In genomic region chr7:151247016-151247580, GRCh38 we compare ENCODE assay signal across 9 cellular contexts. TPM values are rescaled to one million over a fixed set of nuclear protein-coding genes. Genes with fewer than 3 reads are reported as not detected.
DNase-seq lines count a peak whose midpoint lies in the region; ATAC-seq, FAIRE-seq and TF ChIP-seq lines count a peak whose summit lies in the region.
"Had no signal": no experiment of that assay in that cellular context is flagged by ENCODE, and none has a peak within 500 bp of the region (broad histone marks: within the 10 kb centered on the region; RNA-seq: fewer than 3 reads in every experiment).

No MANE protein-coding gene starts in this region.

- no peak for FAIRE-seq in H1 (lab: Jason Lieb, UNC)

- H3K4me1 ChIP-seq in H1 (replicated peaks in 1 of 4; ENCODE audit: control insufficient read depth in 3 of 4, insufficient read depth in 4 of 4, low read length in 3 of 4) (peaks cover 0 to 58% (median 40%) of the 10 kb centered on the region in 4 experiments; a peak in 6 of 7 replicates), vagina (peaks cover 79% of the 10 kb centered on the region)

- H2BK20ac ChIP-seq in H1 (ENCODE audit: low read length), result peak overlapping the region; percentile 48; the same call in 1 of the 2 replicates

- H3K27ac Mint-ChIP-seq in natural killer cell, result no peak overlapping the region

- CTCF ChIA-PET in H1 (lab: Charles Lee; ENCODE audit: partially characterized antibody), result interaction anchor here (0.8 to 5.1 kb wide), 9 partner anchors 9 to 123 kb away, joined by 3 to 43 read pairs (median 4); partner anchors contain the start of gene ABCF2

- 63% methylated on average over 3 of the region's 3 CpGs; no CpG with 5 or more reads in 1 of the 2 experiments for WGBS in H1 (ENCODE audit: extremely low coverage in 1 of 2, insufficient coverage in 1 of 2, insufficient read length in 1 of 2, insufficient replicate concordance in 2 of 2, low coverage in 1 of 2, low lambda C conversion rate in 2 of 2, missing lambda C conversion rate in 1 of 2), 2 experiments

- H4K8ac ChIP-seq in H1 (ENCODE audit: extremely low read depth, insufficient read depth, low read length), result no peak overlapping the region

- H4K5ac ChIP-seq in H1 (ENCODE audit: insufficient read length, low read depth, low read length), result no peak overlapping the region

- DNase-seq in Right ventricle myocardium inferior (ENCODE audit: missing footprints) (peak; percentile 68), cardiac septum (ENCODE audit: low spot score) (no peak), H1 (ENCODE audit: low read depth in 1 of 2, low spot score in 2 of 2) (peak in 1 of 2 experiments; percentile 52), natural killer cell (no peak), vagina (ENCODE audit: extremely low spot score in 2 of 2) (no peak), RPMI8226 (no peak)
- DNase-seq: activated naive CD4-positive, alpha-beta T cell treated with anti-CD3 and anti-CD28 coated beads, Interleukin-2, amount 10 ng/mL, durations not matched to agents 7 days and 5 days had no signal

- H3K79me2 ChIP-seq in H1 (ENCODE audit: control insufficient read depth in 1 of 2, insufficient read depth in 2 of 2, low read length in 2 of 2), result no peaks in the 10 kb centered on the region

- H3K27me3 Mint-ChIP-seq in natural killer cell (ENCODE audit: low read depth in 2 of 2), result peaks cover 13 to 42% of the 10 kb centered on the region in 2 donors

- H3K36me3 ChIP-seq in H1 (ENCODE audit: control insufficient read depth in 2 of 4, insufficient read depth in 4 of 4, low read length in 3 of 4) (no peaks in the 10 kb centered on the region), vagina (no peaks in the 10 kb centered on the region)

- TF ChIP-seq CTCF in H1 (IDR thresholded peaks at IDR 0.05; ENCODE audit: control extremely low read depth in 1 of 3, insufficient read depth in 1 of 3, low read depth in 1 of 3, low read length in 3 of 3) (no peak), natural killer cell (IDR thresholded peaks at IDR 0.05) (no peak), vagina (IDR thresholded peaks at IDR 0.05) (no peak)

- H2AFZ ChIP-seq in H1 (ENCODE audit: low read length), result no peak overlapping the region

- TF ChIP-seq EP300 in H1 (IDR thresholded peaks at IDR 0.05; ENCODE audit: borderline replicate concordance in 1 of 2, low read depth in 2 of 2, low read length in 2 of 2), result no peak

- no peak overlapping the region for H3K14ac ChIP-seq in H1 (ENCODE audit: insufficient read length)

- ATAC-seq in Right ventricle myocardium inferior, result no peak
- ATAC-seq in natural killer cell, result no peak
- ATAC-seq in GM18873 (IDR thresholded peaks at IDR 0.05; ENCODE audit: low FRiP score, unreplicated experiment), result no peak
- ATAC-seq in HG02610 (IDR thresholded peaks at IDR 0.05; ENCODE audit: unreplicated experiment), result no peak

- H4K20me1 ChIP-seq in H1 (replicated peaks in 1 of 2; ENCODE audit: control insufficient read depth in 1 of 2, insufficient read depth in 2 of 2, low read length in 2 of 2), result peaks cover 1 to 9% of the 10 kb centered on the region in 2 experiments

- H3K9ac ChIP-seq in H1 (replicated peaks in 1 of 4; ENCODE audit: extremely low read depth in 1 of 4, low read depth in 3 of 4, low read length in 3 of 4), result no peak overlapping the region

- no peaks in the 10 kb centered on the region for H3K36me3 Mint-ChIP-seq in natural killer cell
- H3K36me3 Mint-ChIP-seq: activated naive CD4-positive, alpha-beta T cell treated with anti-CD3 and anti-CD28 coated beads, Interleukin-2, amount 10 ng/mL, durations not matched to agents 7 days and 5 days had no signal

- H3K4ac ChIP-seq in H1 (replicated peaks; ENCODE audit: insufficient read length, low read depth, low read length), result no peak overlapping the region

- H3K23me2 ChIP-seq in H1 (ENCODE audit: low read depth, low read length), result peaks cover 22% of the 10 kb centered on the region

- H2BK12ac ChIP-seq in H1 (ENCODE audit: low read depth, low read length), result 0 out of 2 replicates have a peak overlapping the region, but pooled peaks have one; percentile 60

- intact Hi-C loops in Right ventricle myocardium inferior (cut with DNase I) (no loop called here), cardiac septum (cut with DNase I) (no loop called here), natural killer cell (cut with micrococcal nuclease) (no loop called here), vagina (cut with DNase I) (loop anchor here (5.0 kb wide), 1 partner anchor 55 kb away; no protein-coding TSS in a partner anchor)

- H2AK5ac ChIP-seq in H1 (ENCODE audit: low read depth, low read length), result peak overlapping the region; percentile 75; the same call in 1 of the 2 replicates

- POLR2A ChIA-PET in H1 (lab: Charles Lee; ENCODE audit: partially characterized antibody), result interaction anchor here (0.8 to 1.5 kb wide), 4 partner anchors 9 to 273 kb away, joined by 3 to 6 read pairs (median 4); partner anchors contain the start of gene RHEB

- H3K27ac ChIP-seq in H1 (ENCODE audit: low read depth, low read length) (no peak overlapping the region), vagina (peak overlapping the region; percentile 94)

- no peak overlapping the region for H3K4me3 ChIP-seq in H1 (ENCODE audit: extremely low read depth in 1 of 4, insufficient read depth in 2 of 4, low read depth in 3 of 4, low read length in 4 of 4)
- peak overlapping the region; percentile 56 to 64 for H3K4me3 ChIP-seq in vagina

- no peak overlapping the region for H3K23ac ChIP-seq in H1 (ENCODE audit: insufficient read length)

- no peaks in the 10 kb centered on the region for H3K9me3 Mint-ChIP-seq in natural killer cell
- H3K9me3 Mint-ChIP-seq: activated naive CD4-positive, alpha-beta T cell treated with anti-CD3 and anti-CD28 coated beads, Interleukin-2, amount 10 ng/mL, durations not matched to agents 7 days and 5 days had no signal

- peak overlapping the region; percentile 75 for H3K4me3 Mint-ChIP-seq in natural killer cell
- H3K4me3 Mint-ChIP-seq: activated naive CD4-positive, alpha-beta T cell treated with anti-CD3 and anti-CD28 coated beads, Interleukin-2, amount 10 ng/mL, durations not matched to agents 7 days and 5 days had no signal

- H3K27me3 ChIP-seq in H1 (replicated peaks in 1 of 4; ENCODE audit: control insufficient read depth in 3 of 4, extremely low read depth in 1 of 4, insufficient read depth in 3 of 4, low read length in 3 of 4), result peaks cover 20 to 68% (median 59%) of the 10 kb centered on the region in 4 experiments
- H3K27me3 ChIP-seq in vagina, result no peaks in the 10 kb centered on the region

- peak overlapping the region in 1 of 2 experiments; percentile 67; a peak in 1 of 4 replicates for H3K4me2 ChIP-seq in H1 (ENCODE audit: insufficient read depth in 1 of 2, low read depth in 2 of 2, low read length in 2 of 2)

- H3K9me3 ChIP-seq in H1 (ENCODE audit: insufficient read depth in 2 of 2, low read depth in 1 of 2, low read length in 1 of 2), result no peaks in the 10 kb centered on the region
- H3K9me3 ChIP-seq in vagina, result no peaks in the 10 kb centered on the region

- TF ChIP-seq RAD21 in H1 (IDR thresholded peaks at IDR 0.05 in 1 of 2, conservative IDR thresholded peaks at IDR 0.05 in 1 of 2; ENCODE audit: low read depth in 2 of 2, low read length in 2 of 2), result no peak

- H3K56ac ChIP-seq in H1 (replicated peaks; ENCODE audit: insufficient read length, low read depth, low read length), result no peak overlapping the region

- no peak overlapping the region for H3K18ac ChIP-seq in H1 (ENCODE audit: extremely low read depth, low read length)

- H2BK15ac ChIP-seq in H1 (ENCODE audit: low read length), result peak overlapping the region; percentile 92; the same call in 1 of the 2 replicates

- H2BK5ac ChIP-seq in H1 (ENCODE audit: low read depth, low read length), result no peak overlapping the region

- peaks cover 34 to 65% of the 10 kb centered on the region in 2 donors for H3K4me1 Mint-ChIP-seq in natural killer cell

- H3K79me1 ChIP-seq in H1 (ENCODE audit: low read depth, low read length), result peaks cover 3% of the 10 kb centered on the region; the same call in 1 of the 2 replicates

- H2BK120ac ChIP-seq in H1 (replicated peaks; ENCODE audit: low read depth, low read length), result no peak overlapping the region

- peak overlapping the region; percentile 6 for H4K91ac ChIP-seq in H1 (replicated peaks; ENCODE audit: insufficient read length, low read length)

- TF ChIP-seq POLR2A in H1 (IDR thresholded peaks at IDR 0.05; ENCODE audit: control extremely low read depth in 1 of 2, low read depth in 2 of 2, low read length in 2 of 2), result no peak
- TF ChIP-seq POLR2A in vagina (IDR thresholded peaks at IDR 0.05), result no peak

RNA-seq across cellular contexts. Expression of gene SMARCD3, which starts 1.4 kb away (rescaled TPM):
- total RNA-seq in Right ventricle myocardium inferior, result 110 TPM
- 112 TPM for total RNA-seq in cardiac septum
- total RNA-seq in H1 (2021; fragmentation: NEBNext Ultra II Directional; extraction: Animal tissue kit (Norgen Biotek cat#: 25700)), result 3.0 and 4.6 TPM in 2 replicates
- polyA plus RNA-seq in H1 (2011; rRNA removed), result 5.6 and 6.2 TPM in 2 replicates
- 4.5 TPM for polyA plus RNA-seq in H1 (2011; cell fraction: cytosol; rRNA removed)
- polyA plus RNA-seq in H1 (2011; cell fraction: nucleus; rRNA removed), result 15.3 TPM
- 8.3 to 10.0 TPM (median 9.5 TPM) in 4 replicates for polyA plus RNA-seq in H1 (2012, experiment 1 of 2)
- polyA plus RNA-seq in H1 (2012, experiment 2 of 2), result 7.5 TPM
- 3.9 TPM for polyA plus RNA-seq in H1 (2013, experiment 1 of 2)
- 4.3 TPM for polyA plus RNA-seq in H1 (2013, experiment 2 of 2)
- 1.6 and 2.0 TPM in 2 replicates for polyA minus RNA-seq in H1 (2011; rRNA and poly(A)+ RNA removed)
- 2.9 TPM for polyA minus RNA-seq in H1 (2011; cell fraction: cytosol; rRNA and poly(A)+ RNA removed)
- 3.2 TPM for polyA minus RNA-seq in H1 (2011; cell fraction: nucleus; rRNA and poly(A)+ RNA removed)
- total RNA-seq in natural killer cell, result 1 to 10 TPM; 3.1 to 8.7 (median 6.5) TPM
- 39.8 TPM for total RNA-seq in vagina

RNA-seq across cellular contexts. Expression of gene CHPF2, which starts 14.8 kb away (rescaled TPM):
- total RNA-seq in Right ventricle myocardium inferior (11.6 TPM), cardiac septum (31.0 TPM), natural killer cell (10 to 100 TPM; 47.0 to 51.6 (median 48.6) TPM), vagina (28.0 TPM)
- 20.6 and 20.8 TPM in 2 replicates for total RNA-seq in H1 (2021; fragmentation: NEBNext Ultra II Directional; extraction: Animal tissue kit (Norgen Biotek cat#: 25700))
- 14.4 and 20.0 TPM in 2 replicates for polyA plus RNA-seq in H1 (2011; rRNA removed)
- polyA plus RNA-seq in H1 (2011; cell fraction: cytosol; rRNA removed), result 14.8 TPM
- polyA plus RNA-seq in H1 (2011; cell fraction: nucleus; rRNA removed), result 58.8 TPM
- polyA plus RNA-seq in H1 (2012, experiment 1 of 2), result 9.2 to 13.6 TPM (median 11.2 TPM) in 4 replicates
- polyA plus RNA-seq in H1 (2012, experiment 2 of 2), result 11.2 TPM
- polyA plus RNA-seq in H1 (2013, experiment 1 of 2), result 18.0 TPM
- 16.2 TPM for polyA plus RNA-seq in H1 (2013, experiment 2 of 2)
- polyA minus RNA-seq in H1 (2011; rRNA and poly(A)+ RNA removed), result 11.1 and 11.4 TPM in 2 replicates
- polyA minus RNA-seq in H1 (2011; cell fraction: cytosol; rRNA and poly(A)+ RNA removed), result 12.2 TPM
- polyA minus RNA-seq in H1 (2011; cell fraction: nucleus; rRNA and poly(A)+ RNA removed), result 30.6 TPM

RNA-seq across cellular contexts. Expression of gene ABCF2, which starts 20.1 kb away (rescaled TPM):
- total RNA-seq in Right ventricle myocardium inferior, result 24.5 TPM
- 28.8 TPM for total RNA-seq in cardiac septum
- total RNA-seq in H1 (2021; fragmentation: NEBNext Ultra II Directional; extraction: Animal tissue kit (Norgen Biotek cat#: 25700)), result 51.0 and 55.0 TPM in 2 replicates
- polyA plus RNA-seq in H1 (2011; rRNA removed), result 26.4 and 28.0 TPM in 2 replicates
- polyA plus RNA-seq in H1 (2011; cell fraction: cytosol; rRNA removed), result 37.0 TPM
- polyA plus RNA-seq in H1 (2011; cell fraction: nucleus; rRNA removed), result 35.9 TPM
- 39.3 to 51.3 TPM (median 45.8 TPM) in 4 replicates for polyA plus RNA-seq in H1 (2012, experiment 1 of 2)
- 32.1 TPM for polyA plus RNA-seq in H1 (2012, experiment 2 of 2)
- polyA plus RNA-seq in H1 (2013, experiment 1 of 2), result 25.2 TPM
- polyA plus RNA-seq in H1 (2013, experiment 2 of 2), result 22.6 TPM
- polyA minus RNA-seq in H1 (2011; rRNA and poly(A)+ RNA removed), result 48.3 and 59.3 TPM in 2 replicates
- polyA minus RNA-seq in H1 (2011; cell fraction: cytosol; rRNA and poly(A)+ RNA removed), result 20.2 TPM
- 23.9 TPM for polyA minus RNA-seq in H1 (2011; cell fraction: nucleus; rRNA and poly(A)+ RNA removed)
- 10 to 100 TPM; 12.1 to 26.1 (median 17.6) TPM for total RNA-seq in natural killer cell
- 25.3 TPM for total RNA-seq in vagina

RNA-seq across cellular contexts. Expression of gene H2BK1, which starts 36.8 kb away (rescaled TPM):
- total RNA-seq in Right ventricle myocardium inferior (not detected), cardiac septum (not detected), natural killer cell (1 to 10 TPM in 1 of 3 donors, not detected in 2; 2.5 TPM), vagina (not detected)
- not detected in 2 replicates for total RNA-seq in H1 (2021; fragmentation: NEBNext Ultra II Directional; extraction: Animal tissue kit (Norgen Biotek cat#: 25700))
- polyA plus RNA-seq in H1 (2011; rRNA removed), result not detected in 2 replicates
- polyA plus RNA-seq in H1 (2011; cell fraction: cytosol; rRNA removed), result not detected
- not detected for polyA plus RNA-seq in H1 (2011; cell fraction: nucleus; rRNA removed)
- not detected in 4 replicates for polyA plus RNA-seq in H1 (2012, experiment 1 of 2)
- polyA plus RNA-seq in H1 (2012, experiment 2 of 2), result not detected
- polyA plus RNA-seq in H1 (2013, experiment 1 of 2), result not detected
- not detected for polyA plus RNA-seq in H1 (2013, experiment 2 of 2)
- not detected in 2 replicates for polyA minus RNA-seq in H1 (2011; rRNA and poly(A)+ RNA removed)
- not detected for polyA minus RNA-seq in H1 (2011; cell fraction: cytosol; rRNA and poly(A)+ RNA removed)
- 2.0 TPM for polyA minus RNA-seq in H1 (2011; cell fraction: nucleus; rRNA and poly(A)+ RNA removed)

Comparison
In these comparisons a context has a peak if more than half of its experiments do, and no peak if none do; other contexts are left out.
1. H3K4me3 ChIP-seq: peak in vagina (2 of 2); none in H1 (0 of 4).